ENCODE assay signal across 8 cellular contexts in genomic region chr1:226549937-226550670, GRCh38. TPM values are rescaled to one million over a fixed set of nuclear protein-coding genes. Genes with fewer than 3 reads are reported as not detected.
DNase-seq lines count a peak whose midpoint lies in the region; ATAC-seq, FAIRE-seq and TF ChIP-seq lines count a peak whose summit lies in the region.

No MANE protein-coding gene starts in this region.

- H3K27ac ChIP-seq in OCI-LY1 (ENCODE audit: low read depth, low read length, poor library complexity, severe bottlenecking) (no peak overlapping the region), HepG2 (ENCODE audit: extremely low read length, insufficient read depth, low read length) (no peak overlapping the region)

- H3K4me2 ChIP-seq in OCI-LY1 (ENCODE audit: low read length) (no peak overlapping the region; the same call in 1 of the 2 replicates), HepG2 (ENCODE audit: low read depth, low read length) (peak overlapping the region; percentile 64)

- H3K4me1 ChIP-seq in OCI-LY1 (ENCODE audit: insufficient read depth, low read length, severe bottlenecking) (peaks cover 16% of the 10 kb centered on the region), HepG2 (ENCODE audit: insufficient read depth, low read length) (peaks cover 23% of the 10 kb centered on the region)

- peaks cover 26% of the 10 kb centered on the region for H3K4me1 Mint-ChIP-seq in CD14-positive monocyte
- H3K4me1 Mint-ChIP-seq in stimulated activated naive B cell treated with anti-CD40 and anti-IgM and Interleukin-4, amounts not matched to agents 10 μg/mL and 1 μg/mL and 100 μg/mL, for 72 hours = peaks cover 11 to 16% of the 10 kb centered on the region in 2 donors

- CTCF ChIA-PET in HepG2 (lab: Yijun Ruan, JAX; ENCODE audit: low intra/inter-chr PET ratio, low total read pairs) = no interaction called here

- peak overlapping the region; percentile 70 to 89 for H3K4me3 Mint-ChIP-seq in CD14-positive monocyte
- peak overlapping the region; percentile 78 to 81 for H3K4me3 Mint-ChIP-seq in stimulated activated naive B cell treated with anti-CD40 and anti-IgM and Interleukin-4, amounts not matched to agents 10 μg/mL and 1 μg/mL and 100 μg/mL, for 72 hours

- peaks cover 44 to 62% (median 57%) of the 10 kb centered on the region in 3 donors for H3K27me3 Mint-ChIP-seq in CD14-positive monocyte (ENCODE audit: low read depth in 3 of 3)
- H3K27me3 Mint-ChIP-seq in stimulated activated naive B cell treated with anti-CD40 and anti-IgM and Interleukin-4, amounts not matched to agents 10 μg/mL and 1 μg/mL and 100 μg/mL, for 72 hours = peaks cover 32 to 71% of the 10 kb centered on the region in 2 donors

- in situ Hi-C loops in HepG2 (cut with HindIII; ENCODE audit: extremely low pct_ligation_motif_present, low pct_unique_long_range_greater_than_20kb) = loop anchor here (10.0 kb wide), 2 partner anchors 65 to 125 kb away; no protein-coding TSS in a partner anchor

- intact Hi-C loops in CD14-positive monocyte (cut with micrococcal nuclease) = no loop called here
- intact Hi-C loops in HepG2 (cut with micrococcal nuclease; ENCODE audit: unreplicated experiment) = loop anchor here (10.0 kb wide), 1 partner anchor 125 kb away; no protein-coding TSS in a partner anchor

- peaks cover 0 to 3% of the 10 kb centered on the region in 2 donors for H3K36me3 Mint-ChIP-seq in CD14-positive monocyte
- no peaks in the 10 kb centered on the region for H3K36me3 Mint-ChIP-seq in stimulated activated naive B cell treated with anti-CD40 and anti-IgM and Interleukin-4, amounts not matched to agents 10 μg/mL and 1 μg/mL and 100 μg/mL, for 72 hours

- H3K27me3 ChIP-seq in OCI-LY1 (ENCODE audit: insufficient read depth, low read length) (peaks cover 2% of the 10 kb centered on the region; the same call in 1 of the 2 replicates), HepG2 (ENCODE audit: control insufficient read depth in 1 of 2, insufficient read depth in 2 of 2, low read length in 2 of 2) (peaks cover 7 to 50% of the 10 kb centered on the region in 2 experiments)

- H3K9me3 ChIP-seq in OCI-LY1 (ENCODE audit: low read length) (no peaks in the 10 kb centered on the region), HepG2 (ENCODE audit: low read length) (no peaks in the 10 kb centered on the region)

- no peaks in the 10 kb centered on the region for H3K9me2 ChIP-seq in OCI-LY1 (ENCODE audit: low read depth, low read length)

- TF ChIP-seq POLR2A in HepG2 (IDR thresholded peaks at IDR 0.05; ENCODE audit: insufficient read depth in 1 of 2, low read depth in 2 of 2, low read length in 2 of 2) = no peak

- no peak for DNase-seq in CD14-positive monocyte (ENCODE audit: low spot score)
- peak; percentile 39 for DNase-seq in cerebellar cortex (ENCODE audit: low spot score)
- DNase-seq in HepG2 (ENCODE audit: low spot score) = no peak
- DNase-seq in stimulated activated naive B cell treated with anti-CD40 and anti-IgM and Interleukin-4, amounts not matched to agents 10 μg/mL and 1 μg/mL and 100 μg/mL, for 72 hours = peak; percentile 41
- DNase-seq in inferior parietal cortex (ENCODE audit: extremely low spot score) = no peak
- DNase-seq in NCI-H2196 treated with DMSO at 0.1 percent for 48 hours (lab: John Stamatoyannopoulos, UW; ENCODE audit: unreplicated experiment) = no peak

- TF ChIP-seq CTCF in CD14-positive monocyte (IDR thresholded peaks at IDR 0.05) (no peak), OCI-LY1 (IDR thresholded peaks at IDR 0.05; ENCODE audit: low read length) (peak; percentile 33), HepG2 (CRISPR knock-in tag; IDR thresholded peaks at IDR 0.05) (0 out of 2 replicates have a peak, but pooled peaks have one; percentile 2)

- no peaks in the 10 kb centered on the region for H3K36me3 ChIP-seq in OCI-LY1 (ENCODE audit: insufficient read depth, low read length)
- no peaks in the 10 kb centered on the region for H3K36me3 ChIP-seq in HepG2 (replicated peaks in 1 of 2; ENCODE audit: control insufficient read depth in 1 of 2, insufficient read depth in 2 of 2, low read length in 2 of 2)

- POLR2A ChIA-PET in HepG2 (lab: Yijun Ruan, JAX) = no interaction called here

- no peak overlapping the region for H3K27ac Mint-ChIP-seq in CD14-positive monocyte
- peak overlapping the region; percentile 68 for H3K27ac Mint-ChIP-seq in stimulated activated naive B cell treated with anti-CD40 and anti-IgM and Interleukin-4, amounts not matched to agents 10 μg/mL and 1 μg/mL and 100 μg/mL, for 72 hours

- H3K4me3 ChIP-seq in OCI-LY1 (ENCODE audit: low read depth, low read length, poor library complexity, severe bottlenecking) = no peak overlapping the region
- peak overlapping the region in 1 of 3 experiments; percentile 51; a peak in 1 of 6 replicates for H3K4me3 ChIP-seq in HepG2 (replicated peaks in 1 of 3; ENCODE audit: insufficient read depth in 1 of 3, low read depth in 2 of 3, low read length in 3 of 3)

- TF ChIP-seq EP300 in HepG2 (IDR thresholded peaks at IDR 0.05; ENCODE audit: low read depth in 2 of 2, low read length in 2 of 2) (no peak), HepG2 (CRISPR knock-in tag; IDR thresholded peaks at IDR 0.05; ENCODE audit: borderline replicate concordance) (no peak)

- ATAC-seq in GM21529 (IDR thresholded peaks at IDR 0.05; ENCODE audit: unreplicated experiment) = peak; percentile 52
- peak; percentile 17 for ATAC-seq in HepG2
- ATAC-seq in stimulated activated naive B cell treated with anti-CD40 and anti-IgM and Interleukin-4, amounts not matched to agents 10 μg/mL and 1 μg/mL and 100 μg/mL, for 72 hours (replicated peaks) = peak; percentile 59 to 62

- BruUV-seq in HepG2 (replicated peaks; lab: Mats Ljungman, UMichigan) = no TSS peak

- FAIRE-seq in HepG2 (lab: Jason Lieb, UNC) = no peak

- no peak for TF ChIP-seq RAD21 in HepG2 (CRISPR knock-in tag; IDR thresholded peaks at IDR 0.05)

- H3F3A ChIP-seq in OCI-LY1 (ENCODE audit: insufficient read depth, low read length) = no peaks in the 10 kb centered on the region

- H3K9me3 Mint-ChIP-seq in CD14-positive monocyte = peaks cover 0 to 5% (median 2%) of the 10 kb centered on the region in 7 donors
- H3K9me3 Mint-ChIP-seq in stimulated activated naive B cell treated with anti-CD40 and anti-IgM and Interleukin-4, amounts not matched to agents 10 μg/mL and 1 μg/mL and 100 μg/mL, for 72 hours = no peaks in the 10 kb centered on the region

- 5% methylated on average over 9 of the region's 21 CpGs for WGBS in HepG2 (ENCODE audit: low lambda C conversion rate)

- H3K9ac ChIP-seq in OCI-LY1 (ENCODE audit: low read length) = no peak overlapping the region
- H3K9ac ChIP-seq in HepG2 (ENCODE audit: insufficient read depth, low read depth, low read length) = no peak overlapping the region

- H2AFZ ChIP-seq in OCI-LY1 (ENCODE audit: low read length) (no peak overlapping the region), HepG2 (ENCODE audit: low read length) (no peak overlapping the region)

- H3K79me2 ChIP-seq in OCI-LY1 (ENCODE audit: insufficient read depth, low read length) (no peaks in the 10 kb centered on the region), HepG2 (ENCODE audit: insufficient read depth, low read length) (no peaks in the 10 kb centered on the region)

- H4K20me1 ChIP-seq in OCI-LY1 (ENCODE audit: insufficient read depth, low read length) (no peaks in the 10 kb centered on the region), HepG2 (ENCODE audit: insufficient read depth, low read length) (no peaks in the 10 kb centered on the region)

TF ChIP-seq in HepG2, 621 proteins besides CTCF, POLR2A, EP300 and RAD21 (continues in another document):
- TF ChIP-seq ZNF770 (CRISPR knock-in tag; IDR thresholded peaks at IDR 0.05) (no peak), MAX (IDR thresholded peaks at IDR 0.05) (no peak)

RNA-seq across cellular contexts. Expression of gene STUM, which starts 1.5 kb away (rescaled TPM):
- polyA plus RNA-seq in CD14-positive monocyte = not detected
- total RNA-seq in HepG2 (2016; rRNA removed; fragmentation: Illumina TruSeq; extraction: Trizol) = not detected in 2 replicates
- total RNA-seq in HepG2 (2016; cell fraction: cytosol; rRNA removed; fragmentation: Illumina TruSeq; extraction: Trizol; ENCODE audit: low read depth) = not detected in 2 replicates
- total RNA-seq in HepG2 (2016; cell fraction: insoluble cytoplasmic fraction; rRNA removed; fragmentation: Illumina TruSeq; extraction: Trizol) = not detected in 2 replicates
- total RNA-seq in HepG2 (2016; cell fraction: membrane; rRNA removed; fragmentation: Illumina TruSeq; extraction: Trizol) = not detected in 2 replicates
- not detected in 2 replicates for total RNA-seq in HepG2 (2016; cell fraction: nucleus; rRNA removed; fragmentation: Illumina TruSeq; extraction: Trizol)
- polyA plus RNA-seq in HepG2 (2011; rRNA removed) = not detected in 2 replicates
- polyA plus RNA-seq in HepG2 (2011; cell fraction: cytosol; rRNA removed) = not detected in 2 replicates
- 0.02 TPM in 2 replicates for polyA plus RNA-seq in HepG2 (2011; cell fraction: nucleus; rRNA removed)
- polyA plus RNA-seq in HepG2 (2012) = 0.01 TPM in 1 of 2 replicates, not detected in the other
- polyA plus RNA-seq in HepG2 (2016; cell fraction: cytosol; fragmentation: Illumina TruSeq; extraction: Trizol; ENCODE audit: low read depth) = not detected in 2 replicates
- not detected in 2 replicates for polyA plus RNA-seq in HepG2 (2016; cell fraction: insoluble cytoplasmic fraction; fragmentation: Illumina TruSeq; extraction: Trizol; ENCODE audit: low read depth)
- not detected in 2 replicates for polyA plus RNA-seq in HepG2 (2016; cell fraction: membrane; fragmentation: Illumina TruSeq; extraction: Trizol; ENCODE audit: low read depth)
- not detected in 2 replicates for polyA plus RNA-seq in HepG2 (2016; cell fraction: nucleus; fragmentation: Illumina TruSeq; extraction: Trizol; ENCODE audit: insufficient read depth, low read depth)
- polyA minus RNA-seq in HepG2 (2011; rRNA and poly(A)+ RNA removed; ENCODE audit: low replicate concordance) = not detected in 2 replicates
- polyA minus RNA-seq in HepG2 (2011; cell fraction: cytosol; rRNA and poly(A)+ RNA removed) = not detected in 2 replicates
- 0.13 TPM in 1 of 2 replicates, not detected in the other for polyA minus RNA-seq in HepG2 (2011; cell fraction: nucleus; rRNA and poly(A)+ RNA removed)

Comparison
In these comparisons a context has a peak if more than half of its experiments do, and no peak if none do; other contexts are left out.
1. DNase-seq: peak in cerebellar cortex (single experiment) and stimulated activated naive B cell treated with anti-CD40 and anti-IgM and Interleukin-4, amounts not matched to agents 10 μg/mL and 1 μg/mL and 100 μg/mL, for 72 hours (single experiment); none in CD14-positive monocyte (single experiment), HepG2 (single experiment), inferior parietal cortex (single experiment) and NCI-H2196 treated with DMSO at 0.1 percent for 48 hours (single experiment).
2. Peak in every context shown above with its lines, with median percentiles within 50 percentile points of each other: ATAC-seq.